Comparison of ENCODE assay signal across 20 cellular contexts in the genomic region with DNA sequence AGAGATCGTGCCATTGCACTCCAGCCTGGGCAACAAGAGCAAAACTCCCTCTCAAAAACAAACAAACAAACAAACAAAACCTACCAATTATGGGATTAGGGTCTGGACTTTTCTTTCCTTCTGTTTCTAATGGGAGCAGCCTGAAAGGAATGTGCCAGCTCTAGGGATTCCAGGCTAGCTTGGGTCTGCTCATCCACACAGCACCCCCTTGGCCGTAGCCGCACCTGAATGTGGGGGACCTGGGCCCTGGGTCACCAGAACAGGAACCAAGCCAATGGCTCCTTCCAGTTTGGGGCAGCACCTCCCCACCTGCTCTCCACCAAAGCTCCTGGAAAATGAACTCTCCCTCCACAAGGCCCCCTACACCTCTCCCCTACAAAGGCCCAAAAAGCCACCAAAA. TPM values are rescaled to one million over a fixed set of nuclear protein-coding genes. Genes with fewer than 3 reads are reported as not detected.
DNase-seq lines count a peak whose midpoint lies in the region; ATAC-seq and TF ChIP-seq lines count a peak whose summit lies in the region.
"Had no signal": no experiment of that assay in that cellular context is flagged by ENCODE, and none has a peak within 500 bp of the region (broad histone marks: within the 10 kb centered on the region; RNA-seq: fewer than 3 reads in every experiment).

No MANE protein-coding gene starts in this region.

- H3K9me3 Mint-ChIP-seq in dendritic cell treated with granulocyte-macrophage colony-stimulating factor and Interleukin-4, amounts not matched to agents 40 ng/mL and 50 ng/mL, for 4 days: no peaks in the 10 kb centered on the region
- no peaks in the 10 kb centered on the region for H3K9me3 Mint-ChIP-seq in type B pancreatic cell
- H3K9me3 Mint-ChIP-seq: CD8-positive, alpha-beta T cell had no signal

- no peaks in the 10 kb centered on the region for H3K27me3 Mint-ChIP-seq in dendritic cell treated with granulocyte-macrophage colony-stimulating factor and Interleukin-4, amounts not matched to agents 40 ng/mL and 50 ng/mL, for 4 days
- H3K27me3 Mint-ChIP-seq in type B pancreatic cell: no peaks in the 10 kb centered on the region

- peaks cover 90% of the 10 kb centered on the region for H3K4me1 Mint-ChIP-seq in dendritic cell treated with granulocyte-macrophage colony-stimulating factor and Interleukin-4, amounts not matched to agents 40 ng/mL and 50 ng/mL, for 4 days (ENCODE audit: low read depth)
- H3K4me1 Mint-ChIP-seq in type B pancreatic cell (ENCODE audit: unreplicated experiment): peaks cover 19% of the 10 kb centered on the region

- peaks cover 8% of the 10 kb centered on the region for H3K4me1 ChIP-seq in osteoblast (ENCODE audit: insufficient read depth, low read length)

- H3K4me2 ChIP-seq in osteoblast (ENCODE audit: insufficient read depth, low read length): no peak overlapping the region
- H3K4me2 ChIP-seq: BLaER1 had no signal

- ATAC-seq in left ventricle myocardium superior (no peak), sciatic nerve (no peak), HG02571 (IDR thresholded peaks at IDR 0.05; ENCODE audit: unreplicated experiment) (no peak)
- ATAC-seq: CD8-positive, alpha-beta T cell had no signal

- H3K27me3 ChIP-seq in osteoblast (ENCODE audit: insufficient read depth, low read length): no peaks in the 10 kb centered on the region
- H3K27me3 ChIP-seq: BLaER1 had no signal

- H3K9me3 ChIP-seq in osteoblast (ENCODE audit: low read depth, low read length): no peaks in the 10 kb centered on the region
- H3K9me3 ChIP-seq: BLaER1, HAP-1 had no signal

- H4K20me1 ChIP-seq in osteoblast (ENCODE audit: insufficient read depth, low read length): peaks cover 22% of the 10 kb centered on the region

- H2AFZ ChIP-seq in osteoblast (ENCODE audit: low read length): no peak overlapping the region
- H2AFZ ChIP-seq: GM23248 had no signal

- peaks cover 100% of the 10 kb centered on the region for H3K36me3 Mint-ChIP-seq in dendritic cell treated with granulocyte-macrophage colony-stimulating factor and Interleukin-4, amounts not matched to agents 40 ng/mL and 50 ng/mL, for 4 days (ENCODE audit: low read depth)
- H3K36me3 Mint-ChIP-seq in type B pancreatic cell: peaks cover 27% of the 10 kb centered on the region

- DNase-seq in cardiac septum (ENCODE audit: low spot score) (peak; percentile 17), left ventricle myocardium superior (no peak), osteoblast (ENCODE audit: insufficient read length, low spot score, missing footprints) (peak; percentile 50), type B pancreatic cell (ENCODE audit: extremely low spot score, unreplicated experiment) (no peak), sciatic nerve (ENCODE audit: low spot score) (no peak), NCI-H2081 treated with DMSO at 0.1 percent for 48 hours (lab: John Stamatoyannopoulos, UW) (no peak)
- DNase-seq: 8988T; Calu3; CD8-positive, alpha-beta T cell; DMS79 treated with DMSO at 0.1 percent for 48 hours; GF-D8; GM23248 had no signal

- H3K27ac ChIP-seq in osteoblast (ENCODE audit: low read depth, low read length): no peak overlapping the region
- H3K27ac ChIP-seq: BLaER1, GM23248, HL-60 had no signal

- TF ChIP-seq CTCF in osteoblast (IDR thresholded peaks at IDR 0.05; ENCODE audit: extremely low read depth, low read depth, low read length): no peak
- no peak for TF ChIP-seq CTCF in type B pancreatic cell (conservative IDR thresholded peaks at IDR 0.05)

- peaks cover 76% of the 10 kb centered on the region for H3K36me3 ChIP-seq in osteoblast (ENCODE audit: insufficient read depth, low read length)

- intact Hi-C loops in cardiac septum (cut with DNase I): loop anchor here (10.0 kb wide), 1 partner anchor 106 kb away; no protein-coding TSS in a partner anchor
- intact Hi-C loops in left ventricle myocardium superior (cut with micrococcal nuclease): no loop called here
- intact Hi-C loops in dendritic cell treated with granulocyte-macrophage colony-stimulating factor and Interleukin-4, amounts not matched to agents 40 ng/mL and 50 ng/mL, for 4 days (cut with micrococcal nuclease): no loop called here
- intact Hi-C loops in sciatic nerve (cut with DNase I): no loop called here

- H3K79me2 ChIP-seq in osteoblast (ENCODE audit: insufficient read depth, low read length): peaks cover 42% of the 10 kb centered on the region

- peak overlapping the region; percentile 9 for H3K4me3 Mint-ChIP-seq in dendritic cell treated with granulocyte-macrophage colony-stimulating factor and Interleukin-4, amounts not matched to agents 40 ng/mL and 50 ng/mL, for 4 days
- no peak overlapping the region for H3K4me3 Mint-ChIP-seq in type B pancreatic cell
- H3K4me3 Mint-ChIP-seq: CD8-positive, alpha-beta T cell had no signal

- H3K4me3 ChIP-seq in osteoblast (ENCODE audit: insufficient read depth, low read length): no peak overlapping the region
- H3K4me3 ChIP-seq: BLaER1, GM23248, HAP-1 had no signal

- peak overlapping the region; percentile 90 for H3K27ac Mint-ChIP-seq in dendritic cell treated with granulocyte-macrophage colony-stimulating factor and Interleukin-4, amounts not matched to agents 40 ng/mL and 50 ng/mL, for 4 days
- H3K27ac Mint-ChIP-seq in type B pancreatic cell: peak overlapping the region; percentile 50
- H3K27ac Mint-ChIP-seq: CD8-positive, alpha-beta T cell had no signal

RNA-seq across cellular contexts. Expression of a gene that starts 6.7 kb away (rescaled TPM):
- total RNA-seq in cardiac septum (157 TPM), left ventricle myocardium superior (129 TPM), osteoblast (223 and 264 TPM in 2 replicates), type B pancreatic cell (ENCODE audit: low replicate concordance) (71.9 and 75.9 TPM in 2 replicates), sciatic nerve (151 TPM)

RNA-seq across cellular contexts. Expression of a gene that starts 18.9 kb away (rescaled TPM):
- total RNA-seq in cardiac septum (0.54 TPM), left ventricle myocardium superior (0.30 TPM), osteoblast (not detected in 2 replicates), type B pancreatic cell (ENCODE audit: low replicate concordance) (0.46 and 0.52 TPM in 2 replicates), sciatic nerve (1.0 TPM)
- total RNA-seq: A673; Calu3; CD8-positive, alpha-beta T cell; GM23248; H4; HT1080 had no signal

RNA-seq across cellular contexts. Expression of a gene that starts 19.3 kb away (rescaled TPM):
- 34.7 TPM for total RNA-seq in cardiac septum
- 35.6 TPM for total RNA-seq in left ventricle myocardium superior
- total RNA-seq in osteoblast: 41.3 and 46.7 TPM in 2 replicates
- total RNA-seq in type B pancreatic cell (ENCODE audit: low replicate concordance): 73.0 and 110 TPM in 2 replicates
- 50.7 TPM for total RNA-seq in sciatic nerve

RNA-seq across cellular contexts. Expression of a gene that starts 31.8 kb away (rescaled TPM):
- total RNA-seq in cardiac septum: 123 TPM
- 128 TPM for total RNA-seq in left ventricle myocardium superior
- 19.5 and 23.0 TPM in 2 replicates for total RNA-seq in osteoblast
- 75.6 and 81.8 TPM in 2 replicates for total RNA-seq in type B pancreatic cell (ENCODE audit: low replicate concordance)
- total RNA-seq in sciatic nerve: 38.4 TPM

RNA-seq across cellular contexts. Expression of a gene that starts 42.3 kb away (rescaled TPM):
- 41.4 TPM for total RNA-seq in cardiac septum
- total RNA-seq in left ventricle myocardium superior: 50.1 TPM
- 68.4 and 72.2 TPM in 2 replicates for total RNA-seq in osteoblast
- 45.9 and 54.9 TPM in 2 replicates for total RNA-seq in type B pancreatic cell (ENCODE audit: low replicate concordance)
- 30.5 TPM for total RNA-seq in sciatic nerve

Comparison
In these comparisons a context has a peak if more than half of its experiments do, and no peak if none do; other contexts are left out.
1. DNase-seq: peak in cardiac septum (single experiment) and osteoblast (single experiment); none in left ventricle myocardium superior (single experiment), type B pancreatic cell (single experiment), sciatic nerve (single experiment) and NCI-H2081 treated with DMSO at 0.1 percent for 48 hours (single experiment).